ENCODE assay signal across 8 cellular contexts in the genomic region with DNA sequence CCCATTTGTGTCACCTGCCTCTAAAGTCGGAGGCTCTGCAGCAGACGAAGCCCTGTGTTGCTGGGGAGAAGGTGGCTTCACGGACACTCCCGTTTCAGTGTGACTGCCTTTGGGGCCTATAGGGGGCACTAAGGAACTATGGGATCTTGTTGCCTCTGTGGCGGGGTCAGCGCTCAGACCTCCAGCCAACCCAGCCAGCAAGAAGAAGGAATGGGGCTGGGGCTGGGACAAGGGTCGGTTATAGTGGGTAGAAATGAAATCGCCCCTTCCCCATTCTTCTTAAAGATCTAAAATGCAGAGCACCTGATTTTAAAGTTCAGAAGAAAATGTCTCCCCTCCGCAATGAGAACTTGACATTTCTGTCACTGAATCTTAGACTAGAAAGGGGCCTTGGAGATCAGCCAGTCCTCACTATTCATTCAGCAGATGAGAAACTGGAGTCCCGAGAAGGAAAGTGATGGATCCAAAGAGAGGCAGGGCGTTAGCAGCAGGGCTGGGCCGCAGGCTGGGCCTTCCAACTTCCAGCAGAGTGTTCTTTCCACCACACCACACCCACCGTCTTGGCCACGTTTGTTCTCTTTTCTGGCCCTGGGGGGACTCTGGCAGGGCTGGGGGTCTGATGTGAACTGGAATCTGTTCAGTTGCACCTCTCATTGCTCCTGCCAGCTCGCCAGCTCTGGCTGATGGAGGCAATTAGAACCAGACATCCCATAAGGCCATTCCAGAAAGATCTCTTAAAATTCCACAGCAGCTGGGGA.
A peak's percentile ranks its signal among the peaks of the same experiment; 100 is the strongest.
DNase-seq lines count a peak whose midpoint lies in the region; ATAC-seq and TF ChIP-seq lines count a peak whose summit lies in the region.

No MANE protein-coding gene starts in this region.

- H3K27ac Mint-ChIP-seq in activated CD8-positive, alpha-beta memory T cell treated with anti-CD3 and anti-CD28 coated beads, Interleukin-2, amount 10 ng/mL, durations not matched to agents 7 days and 5 days, result no peak overlapping the region

- no peaks in the 10 kb centered on the region for H3K27me3 ChIP-seq in trophoblast cell (ENCODE audit: insufficient read depth, low read length)

- peak overlapping the region; percentile 14 for H2BK5ac ChIP-seq in trophoblast cell (ENCODE audit: low read depth, low read length, poor library complexity)

- WGBS in trophoblast cell (ENCODE audit: extremely low coverage, insufficient coverage, insufficient read length), result no CpG with 5 or more reads among the region's 15 CpGs

- no peak overlapping the region for H3K23ac ChIP-seq in trophoblast cell (ENCODE audit: low read length)

- peak overlapping the region; percentile 47; the same call in 1 of the 2 replicates for H3K27ac ChIP-seq in HEK293 (ENCODE audit: extremely low read depth, low read depth, low read length)
- H3K27ac ChIP-seq in trophoblast cell (ENCODE audit: low read depth, low read length), result peak overlapping the region; percentile 26

- POLR2A ChIA-PET in HEK293 (lab: Yijun Ruan, JAX), result no interaction called here

- H3K79me2 ChIP-seq in trophoblast cell (ENCODE audit: control insufficient read depth, insufficient read depth, low read length, poor library complexity), result no peaks in the 10 kb centered on the region

- no peak overlapping the region for H3K18ac ChIP-seq in trophoblast cell (ENCODE audit: low read length)

- peak overlapping the region; percentile 5 for H2BK120ac ChIP-seq in trophoblast cell (ENCODE audit: insufficient read depth, low read length, poor library complexity)

- no peaks in the 10 kb centered on the region for H3K36me3 Mint-ChIP-seq in activated CD8-positive, alpha-beta memory T cell treated with anti-CD3 and anti-CD28 coated beads, Interleukin-2, amount 10 ng/mL, durations not matched to agents 7 days and 5 days

- DNase-seq in activated CD8-positive, alpha-beta memory T cell treated with anti-CD3 and anti-CD28 coated beads, Interleukin-2, amount 10 ng/mL, durations not matched to agents 7 days and 5 days, result peak; percentile 44
- no peak for DNase-seq in activated CD8-positive, alpha-beta memory T cell treated with anti-CD3 and anti-CD28 coated beads for 24 hours
- DNase-seq in NCI-H1092 (lab: John Stamatoyannopoulos, UW) (peak; percentile 74), globus pallidus (ENCODE audit: low spot score) (peak; percentile 69), trophoblast cell (peak in 1 of 2 donors; percentile 69)

- no peak overlapping the region for H2BK12ac ChIP-seq in trophoblast cell (ENCODE audit: low read length)

- H3K4me2 ChIP-seq in trophoblast cell (ENCODE audit: low read length), result no peak overlapping the region

- no peaks in the 10 kb centered on the region for H3K4me1 Mint-ChIP-seq in activated CD8-positive, alpha-beta memory T cell treated with anti-CD3 and anti-CD28 coated beads, Interleukin-2, amount 10 ng/mL, durations not matched to agents 7 days and 5 days

- TF ChIP-seq CTCF in HEK293 (tag by site-specific recombination; IDR thresholded peaks at IDR 0.05) (no peak; the same call in 1 of the 2 replicates), WI38 (IDR thresholded peaks at IDR 0.05; ENCODE audit: low read depth, low read length) (peak; percentile 80)

- H3K9ac ChIP-seq in trophoblast cell (ENCODE audit: low read length), result no peak overlapping the region

- no peak overlapping the region for H3K4me3 ChIP-seq in HEK293 (ENCODE audit: low read depth, low read length)
- H3K4me3 ChIP-seq in WI38 (ENCODE audit: low read depth, low read length), result no peak overlapping the region
- no peak overlapping the region for H3K4me3 ChIP-seq in trophoblast cell (ENCODE audit: low read depth, low read length)

- no peaks in the 10 kb centered on the region for H3K9me3 Mint-ChIP-seq in activated CD8-positive, alpha-beta memory T cell treated with anti-CD3 and anti-CD28 coated beads, Interleukin-2, amount 10 ng/mL, durations not matched to agents 7 days and 5 days (ENCODE audit: low read depth)

- peaks cover 24% of the 10 kb centered on the region for H3K79me1 ChIP-seq in trophoblast cell (ENCODE audit: low read length)

- H3K27me3 Mint-ChIP-seq in activated CD8-positive, alpha-beta memory T cell treated with anti-CD3 and anti-CD28 coated beads, Interleukin-2, amount 10 ng/mL, durations not matched to agents 7 days and 5 days, result peaks cover 50% of the 10 kb centered on the region

- no peak overlapping the region for H3K4me3 Mint-ChIP-seq in activated CD8-positive, alpha-beta memory T cell treated with anti-CD3 and anti-CD28 coated beads, Interleukin-2, amount 10 ng/mL, durations not matched to agents 7 days and 5 days

- no peak overlapping the region for H4K12ac ChIP-seq in trophoblast cell (ENCODE audit: low read depth, low read length)

- peak overlapping the region; percentile 41 for H4K91ac ChIP-seq in trophoblast cell (ENCODE audit: low read depth, low read length)

- no peaks in the 10 kb centered on the region for H3K9me3 ChIP-seq in HEK293 (ENCODE audit: control insufficient read depth, insufficient read depth, low read depth, low read length)
- no peaks in the 10 kb centered on the region for H3K9me3 ChIP-seq in trophoblast cell (ENCODE audit: insufficient read depth, low read depth, low read length)

- H3K4me1 ChIP-seq in HEK293 (ENCODE audit: control insufficient read depth, insufficient read depth, low read length) (no peaks in the 10 kb centered on the region), trophoblast cell (ENCODE audit: control insufficient read depth in 1 of 2, insufficient read depth in 2 of 2, low read length in 2 of 2) (peaks cover 22 to 44% of the 10 kb centered on the region in 2 experiments)

- CTCF ChIA-PET in activated CD8-positive, alpha-beta memory T cell treated with anti-CD3 and anti-CD28 coated beads, Interleukin-2, amount 10 ng/mL, durations not matched to agents 7 days and 5 days (lab: Charles Lee), result interaction anchor here (1.0 to 1.9 kb wide), 3 partner anchors 9 to 527 kb away, joined by 3 to 6 read pairs (median 3); no protein-coding TSS in a partner anchor
- CTCF ChIA-PET in HEK293 (lab: Yijun Ruan, JAX), result interaction anchor here (0.6 to 1.1 kb wide), 8 partner anchors 12 to 297 kb away, joined by 3 to 5 read pairs (median 3); no protein-coding TSS in a partner anchor

- no peak overlapping the region for H4K8ac ChIP-seq in trophoblast cell (ENCODE audit: low read depth, low read length)

- no peak overlapping the region for H2AFZ ChIP-seq in trophoblast cell (ENCODE audit: insufficient read depth, low read length, poor library complexity)

- no peaks in the 10 kb centered on the region for H3K36me3 ChIP-seq in HEK293 (ENCODE audit: control insufficient read depth in 2 of 2, insufficient read depth in 1 of 2, low read length in 2 of 2)
- H3K36me3 ChIP-seq in trophoblast cell (ENCODE audit: control insufficient read depth in 1 of 2, insufficient read depth in 2 of 2, low read length in 2 of 2), result no peaks in the 10 kb centered on the region

- no peak overlapping the region for H3K14ac ChIP-seq in trophoblast cell (ENCODE audit: low read length)

- H2AK5ac ChIP-seq in trophoblast cell (ENCODE audit: low read length), result no peak overlapping the region

- peak; percentile 63 for ATAC-seq in activated CD8-positive, alpha-beta memory T cell treated with anti-CD3 and anti-CD28 coated beads, Interleukin-2, amount 10 ng/mL, durations not matched to agents 7 days and 5 days
- no peak for ATAC-seq in HG02571 (IDR thresholded peaks at IDR 0.05; ENCODE audit: unreplicated experiment)

- no peak overlapping the region for H3K4ac ChIP-seq in trophoblast cell (ENCODE audit: low read depth, low read length)

TF ChIP-seq in HEK293, 187 proteins besides CTCF, POLR2A, EP300 and RAD21:
- 0 out of 2 replicates have a peak, but pooled peaks have one; percentile 42 for TF ChIP-seq ZNF2 (tag by site-specific recombination; IDR thresholded peaks at IDR 0.05)
- peak; percentile 59 for TF ChIP-seq ZNF654 (tag by site-specific recombination; IDR thresholded peaks at IDR 0.05; ENCODE audit: low read depth)
- TF ChIP-seq ZFP69B (tag by site-specific recombination; IDR thresholded peaks at IDR 0.05), result 0 out of 2 replicates have a peak, but pooled peaks have one; percentile 16
- no peak for TF ChIP-seq ZNF624 (tag by site-specific recombination; IDR thresholded peaks at IDR 0.05)
- no peak for TF ChIP-seq ZNF157 (tag by site-specific recombination; IDR thresholded peaks at IDR 0.05)
- TF ChIP-seq ZNF155 (tag by site-specific recombination; IDR thresholded peaks at IDR 0.05), result no peak
- TF ChIP-seq ZNF660 (tag by site-specific recombination; IDR thresholded peaks at IDR 0.05), result peak; percentile 77; the same call in 1 of the 2 replicates
- no peak for TF ChIP-seq ZNF544 (tag by site-specific recombination; IDR thresholded peaks at IDR 0.05)
- TF ChIP-seq ZNF302 (tag by site-specific recombination; IDR thresholded peaks at IDR 0.05; ENCODE audit: low read depth), result no peak
- peak; percentile 19; the same call in 1 of the 2 replicates for TF ChIP-seq GLIS2 (tag by site-specific recombination; IDR thresholded peaks at IDR 0.05)
- 0 out of 2 replicates have a peak, but pooled peaks have one; percentile 32 for TF ChIP-seq ZBTB17 (tag by site-specific recombination; IDR thresholded peaks at IDR 0.05)
- TF ChIP-seq ZSCAN30 (tag by site-specific recombination; IDR thresholded peaks at IDR 0.05), result 0 out of 2 replicates have a peak, but pooled peaks have one; percentile 47
